Comparison of ENCODE assay signal across 8 cellular contexts in the genomic region with DNA sequence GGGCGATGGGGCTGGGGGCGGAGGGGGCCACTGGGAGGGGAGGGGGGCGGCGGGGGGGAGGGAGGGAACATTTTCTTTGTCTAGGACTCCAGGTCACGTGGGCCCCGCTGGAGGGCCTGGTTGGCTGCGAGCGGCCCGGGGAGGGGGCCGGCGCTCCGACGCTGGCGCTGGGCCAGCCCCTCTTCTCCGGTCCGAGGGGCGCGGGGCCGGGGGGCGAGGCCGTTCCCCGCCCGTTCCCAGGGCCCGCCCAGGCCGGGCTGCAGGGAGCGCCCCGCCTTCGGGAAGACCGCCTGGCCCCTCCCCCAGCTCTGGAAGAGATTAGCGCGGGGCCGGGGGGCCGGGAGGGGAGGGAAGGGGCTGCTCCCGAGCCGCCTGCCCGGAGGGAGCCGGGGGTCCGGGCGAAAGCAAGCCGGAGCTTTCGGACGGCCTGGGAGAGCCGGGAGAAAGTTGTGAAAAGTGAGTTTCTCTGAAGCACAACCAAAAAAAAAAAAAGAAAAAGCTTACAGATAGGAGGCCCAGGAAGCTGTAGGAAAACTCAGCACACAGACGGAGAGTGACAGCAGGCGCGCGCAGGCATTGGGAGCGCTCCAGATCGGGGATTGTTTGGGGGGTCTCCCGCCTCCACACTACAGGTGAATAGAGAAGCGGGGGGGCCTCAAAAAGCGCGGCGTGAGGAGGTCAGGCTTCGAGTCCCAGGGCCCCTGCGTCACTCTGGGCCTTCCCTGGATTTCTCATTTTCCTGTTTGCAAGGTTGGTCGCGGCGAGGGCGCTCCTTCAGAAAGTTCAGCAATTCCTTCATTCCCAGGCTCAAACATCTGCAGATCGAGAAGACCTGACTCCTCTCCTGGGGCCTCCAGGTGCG.
A peak's percentile ranks its signal among the peaks of the same experiment; 100 is the strongest.
DNase-seq lines count a peak whose midpoint lies in the region; ATAC-seq lines count a peak whose summit lies in the region.

No MANE protein-coding gene starts in this region.

- H3K27me3 ChIP-seq in ectodermal cell (ENCODE audit: control insufficient read depth, insufficient read depth, low read length, poor library complexity, severe bottlenecking), result no peaks in the 10 kb centered on the region
- no peaks in the 10 kb centered on the region for H3K27me3 ChIP-seq in SJCRH30

- DNase-seq in Right ventricle myocardium inferior (ENCODE audit: missing footprints) (peak; percentile 82), cardiac septum (ENCODE audit: low spot score) (no peak), NCI-H1417 treated with DMSO at 0.1 percent for 48 hours (lab: John Stamatoyannopoulos, UW) (peak; percentile 48), medulla oblongata (ENCODE audit: extremely low spot score) (peak; percentile 28), SJCRH30 (no peak)
- peak; percentile 19 to 52 (median 28) for DNase-seq in activated CD4-positive, CD25-positive, alpha-beta regulatory T cell (lab: John Stamatoyannopoulos, UW)
- peak; percentile 23 for DNase-seq in stimulated activated CD8-positive, alpha-beta memory T cell treated with anti-CD3 and anti-CD28 coated beads, Interleukin-7, amount 100 ng/mL, for 24 hours (ENCODE audit: low read depth)

- H3K9me3 ChIP-seq in ectodermal cell (ENCODE audit: control insufficient read depth, low read length), result no peaks in the 10 kb centered on the region
- no peaks in the 10 kb centered on the region for H3K9me3 ChIP-seq in SJCRH30 (replicated peaks)

- 3 to 4% methylated on average over 58 to 60 of the region's 62 CpGs for WGBS in ectodermal cell, 2 experiments

- intact Hi-C loops in Right ventricle myocardium inferior (cut with DNase I), result loop anchor here (5.0 kb wide), 1 partner anchor 90 kb away; a partner anchor contains a TSS
- intact Hi-C loops in cardiac septum (cut with DNase I), result loop anchor here (2.0 kb wide), 1 partner anchor 24 kb away; no protein-coding TSS in a partner anchor

- H3K4me3 ChIP-seq in ectodermal cell (ENCODE audit: insufficient read depth, low read depth, low read length), result peak overlapping the region; percentile 62
- H3K4me3 ChIP-seq in SJCRH30, result no peak overlapping the region

- H3K36me3 ChIP-seq in ectodermal cell (ENCODE audit: control insufficient read depth, insufficient read depth, low read length), result peaks cover 7% of the 10 kb centered on the region
- H3K36me3 ChIP-seq in SJCRH30, result peaks cover 60% of the 10 kb centered on the region

- peaks cover 35% of the 10 kb centered on the region for H3K4me1 ChIP-seq in ectodermal cell (ENCODE audit: control insufficient read depth, insufficient read depth, low read length)
- H3K4me1 ChIP-seq in SJCRH30, result no peaks in the 10 kb centered on the region

- peak overlapping the region; percentile 95 for H3K27ac ChIP-seq in ectodermal cell (ENCODE audit: insufficient read depth, low read depth, low read length, poor library complexity, severe bottlenecking)
- no peak overlapping the region for H3K27ac ChIP-seq in SJCRH30

- ATAC-seq in Right ventricle myocardium inferior, result peak; percentile 55

Comparison
In these comparisons a context has a peak if more than half of its experiments do, and no peak if none do; other contexts are left out.
1. DNase-seq: peak in Right ventricle myocardium inferior (single experiment), NCI-H1417 treated with DMSO at 0.1 percent for 48 hours (single experiment), activated CD4-positive, CD25-positive, alpha-beta regulatory T cell (4 of 4), medulla oblongata (single experiment) and stimulated activated CD8-positive, alpha-beta memory T cell treated with anti-CD3 and anti-CD28 coated beads, Interleukin-7, amount 100 ng/mL, for 24 hours (single experiment); none in cardiac septum (single experiment) and SJCRH30 (0 of 2).